In the genomic region with DNA sequence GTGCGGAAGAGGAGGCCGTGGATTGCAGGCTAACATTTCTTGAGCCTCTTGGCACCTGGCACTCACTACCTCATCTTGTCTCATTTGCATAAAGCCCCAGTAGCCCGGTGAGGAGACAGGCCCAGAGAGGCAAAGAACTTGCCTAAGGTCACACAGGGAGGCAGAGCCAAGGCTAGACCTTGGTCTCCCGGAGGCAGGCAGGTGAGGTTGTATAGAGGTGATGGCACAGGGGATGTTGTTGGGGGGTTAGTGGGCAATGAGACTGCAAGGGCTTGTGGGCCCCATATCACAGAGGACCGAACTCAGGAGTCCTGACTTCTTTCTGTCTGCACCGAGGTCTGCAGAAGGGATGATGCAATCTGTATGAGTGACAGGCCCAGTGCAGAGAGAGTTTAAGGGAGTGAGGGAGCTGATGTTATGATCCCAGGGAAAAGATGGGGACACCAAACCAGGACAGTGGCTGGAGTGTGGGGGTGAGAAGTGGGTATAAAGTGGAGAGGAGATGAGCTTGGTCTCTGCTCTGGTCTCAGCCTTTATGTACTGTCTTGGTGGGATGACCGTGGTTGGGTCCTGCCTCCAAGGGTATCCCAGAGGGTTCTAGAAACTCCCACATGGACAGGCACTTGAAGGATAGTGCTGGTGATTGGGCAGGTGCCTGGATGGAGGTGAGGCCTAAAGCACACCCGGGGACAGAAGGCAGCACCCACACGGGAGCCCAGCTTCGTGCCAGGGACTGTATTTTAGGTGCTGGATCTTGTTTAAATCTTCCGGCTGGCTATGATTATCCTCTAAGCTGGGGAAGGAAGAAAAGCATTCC, we compare ENCODE assay signal across 9 cellular contexts. TPM values are rescaled to one million over a fixed set of nuclear protein-coding genes. Genes with fewer than 3 reads are reported as not detected.
DNase-seq lines count a peak whose midpoint lies in the region; TF ChIP-seq lines count a peak whose summit lies in the region.
"Had no signal": no experiment of that assay in that cellular context is flagged by ENCODE, and none has a peak within 500 bp of the region (broad histone marks: within the 10 kb centered on the region; RNA-seq: fewer than 3 reads in every experiment).

No MANE protein-coding gene starts in this region.

- 37 to 47% methylated on average over 11 of the region's 11 CpGs for WGBS in esophagus, 2 donors

- TF ChIP-seq CTCF in osteocyte (IDR thresholded peaks at IDR 0.05): no peak

- H3K36me3 Mint-ChIP-seq in osteocyte (ENCODE audit: unreplicated experiment): peaks cover 6% of the 10 kb centered on the region

- peak overlapping the region; percentile 94 for H3K4me2 ChIP-seq in BLaER1

- no peaks in the 10 kb centered on the region for H3K9me3 ChIP-seq in BLaER1
- no peaks in the 10 kb centered on the region for H3K9me3 ChIP-seq in esophagus (ENCODE audit: control insufficient read depth in 2 of 2, insufficient read depth in 1 of 2, low read depth in 1 of 2, low read length in 1 of 2)

- peaks cover 50% of the 10 kb centered on the region for H3K4me1 Mint-ChIP-seq in osteocyte (ENCODE audit: unreplicated experiment)

- no peak overlapping the region for H3K4me3 ChIP-seq in BLaER1
- H3K4me3 ChIP-seq in esophagus (ENCODE audit: low read depth in 1 of 2, low read length in 2 of 2): no peak overlapping the region

- no peaks in the 10 kb centered on the region for H3K27me3 ChIP-seq in BLaER1
- no peaks in the 10 kb centered on the region for H3K27me3 ChIP-seq in esophagus (ENCODE audit: control insufficient read depth in 1 of 2, insufficient read depth in 2 of 2, low read length in 2 of 2)

- H3K4me1 ChIP-seq in BLaER1 (peaks cover 88% of the 10 kb centered on the region), esophagus (ENCODE audit: control insufficient read depth in 2 of 2, insufficient read depth in 2 of 2, low read length in 1 of 2) (peaks cover 11 to 35% of the 10 kb centered on the region in 2 donors)

- H3K9me3 Mint-ChIP-seq in osteocyte (ENCODE audit: unreplicated experiment): no peaks in the 10 kb centered on the region

- DNase-seq in NCI-H1048 (lab: John Stamatoyannopoulos, UW): peak; percentile 16
- DNase-seq in osteocyte (ENCODE audit: extremely low spot score, unreplicated experiment): no peak
- no peak for DNase-seq in DMS79 (lab: John Stamatoyannopoulos, UW)
- DNase-seq in SW480 (ENCODE audit: low spot score): no peak
- no peak for DNase-seq in GF-D8 (lab: John Stamatoyannopoulos, UW)
- no peak for DNase-seq in activated T-cell treated with anti-CD3 and anti-CD28 coated beads for 4 hours
- DNase-seq: T-helper 1 cell had no signal

- H4K20me1 ChIP-seq in BLaER1: no peaks in the 10 kb centered on the region

- H3K4me3 Mint-ChIP-seq in osteocyte (ENCODE audit: unreplicated experiment): peak overlapping the region; percentile 31

- H3K36me3 ChIP-seq in BLaER1 (no peaks in the 10 kb centered on the region), esophagus (ENCODE audit: control insufficient read depth in 2 of 2, insufficient read depth in 2 of 2, low read length in 1 of 2) (no peaks in the 10 kb centered on the region)

- H3K27ac Mint-ChIP-seq in osteocyte (ENCODE audit: unreplicated experiment): peak overlapping the region; percentile 99

- H3K27ac ChIP-seq in BLaER1 (peak overlapping the region; percentile 76), esophagus (ENCODE audit: low read depth in 2 of 2, low read length in 1 of 2) (peak overlapping the region; percentile 99 to 100)

- H3K27me3 Mint-ChIP-seq in osteocyte (ENCODE audit: unreplicated experiment): no peaks in the 10 kb centered on the region

- peak overlapping the region; percentile 54; the same call in 1 of the 2 replicates for H3K9ac ChIP-seq in BLaER1

RNA-seq across cellular contexts. Expression of a gene that starts 21.8 kb away (rescaled TPM):
- polyA plus RNA-seq in esophagus: 100 to 1,000 TPM; 198 to 418 TPM
- 235 and 249 TPM in 2 replicates for total RNA-seq in osteocyte
